In genomic region chr3:32423534-32423933, GRCh38 we compare ENCODE assay signal across 10 cellular contexts. TPM values are rescaled to one million over a fixed set of nuclear protein-coding genes. Genes with fewer than 3 reads are reported as not detected.
DNase-seq lines count a peak whose midpoint lies in the region; ATAC-seq and TF ChIP-seq lines count a peak whose summit lies in the region.
"Had no signal": no experiment of that assay in that cellular context is flagged by ENCODE, and none has a peak within 500 bp of the region (broad histone marks: within the 10 kb centered on the region; RNA-seq: fewer than 3 reads in every experiment).

No MANE protein-coding gene starts in this region.

- H3K36me3 Mint-ChIP-seq in WTC11 = peaks cover 14% of the 10 kb centered on the region

- peak overlapping the region; percentile 33 for H3K27ac Mint-ChIP-seq in WTC11

- H3K4me3 ChIP-seq in neutrophil (ENCODE audit: low read depth in 1 of 2, low read length in 1 of 2) = peak overlapping the region in 1 of 2 experiments; percentile 11
- H3K4me3 ChIP-seq: gastroesophageal sphincter had no signal

- H3K4me1 ChIP-seq in neutrophil (ENCODE audit: control insufficient read depth in 1 of 2, insufficient read depth in 1 of 2, low read depth in 1 of 2, low read length in 1 of 2) = peaks cover 73 to 81% of the 10 kb centered on the region in 2 experiments

- H3K9me3 ChIP-seq in neutrophil = no peaks in the 10 kb centered on the region
- H3K9me3 ChIP-seq: gastroesophageal sphincter had no signal

- no peak overlapping the region for H3K4me3 Mint-ChIP-seq in WTC11

- TF ChIP-seq CTCF in GM13977 (IDR thresholded peaks at IDR 0.05; ENCODE audit: extremely low read depth, insufficient read depth, missing control alignments) (no peak), WTC11 (IDR thresholded peaks at IDR 0.05) (no peak), neutrophil (IDR thresholded peaks at IDR 0.05) (no peak)

- H3K9me3 Mint-ChIP-seq in WTC11 = peaks cover 14% of the 10 kb centered on the region

- CTCF ChIA-PET in WTC11 (lab: Charles Lee) = interaction anchor here (1.0 to 6.6 kb wide), 5 partner anchors 9 to 89 kb away, joined by 3 to 48 read pairs (median 8); no protein-coding TSS in a partner anchor

- no peaks in the 10 kb centered on the region for H3K36me3 ChIP-seq in neutrophil
- H3K36me3 ChIP-seq: gastroesophageal sphincter had no signal

- no peaks in the 10 kb centered on the region for H3K27me3 ChIP-seq in neutrophil
- H3K27me3 ChIP-seq: gastroesophageal sphincter had no signal

- in situ Hi-C loops in GM13977 (cut with MboI; ENCODE audit: low pct_unique_long_range_greater_than_20kb, low sequenced_read_pairs, unreplicated experiment) = no loop called here

- POLR2A ChIA-PET in WTC11 (lab: Charles Lee) = interaction anchor here (0.5 to 2.1 kb wide), 4 partner anchors 10 to 93 kb away, joined by 3 to 6 read pairs (median 4); no protein-coding TSS in a partner anchor

- H3K27me3 Mint-ChIP-seq in WTC11 (ENCODE audit: low read depth) = no peaks in the 10 kb centered on the region

- H3K27ac ChIP-seq in neutrophil = peak overlapping the region; percentile 78

- H3K4me1 Mint-ChIP-seq in WTC11 = peaks cover 34% of the 10 kb centered on the region

- ATAC-seq in HG02571 (IDR thresholded peaks at IDR 0.05; ENCODE audit: unreplicated experiment) (peak; percentile 43), WTC11 (no peak), GM21447 (IDR thresholded peaks at IDR 0.05; ENCODE audit: unreplicated experiment) (no peak)
- ATAC-seq: gastroesophageal sphincter had no signal

- DNase-seq in GM13977 (ENCODE audit: low spot score) (peak; percentile 48), WTC11 (ENCODE audit: low spot score) (no peak), NOMO-1 treated with dmso at 0.1 percent for 144 hours (lab: John Stamatoyannopoulos, UW; ENCODE audit: unreplicated experiment) (no peak), iPS-NIHi11 (ENCODE audit: low spot score) (no peak), COLO829 (ENCODE audit: low spot score) (no peak)
- DNase-seq: activated CD4-positive, alpha-beta T cell treated with anti-CD3 and anti-CD28 coated beads for 48 hours had no signal

TF ChIP-seq in WTC11, 78 proteins besides CTCF, POLR2A, EP300 and RAD21:
- TF ChIP-seq ZBTB43 (CRISPR knock-in tag; IDR thresholded peaks at IDR 0.05) (no peak), NFYB (CRISPR knock-in tag; conservative IDR thresholded peaks at IDR 0.05; ENCODE audit: low read depth) (no peak)
- TF ChIP-seq, protein P1, sequence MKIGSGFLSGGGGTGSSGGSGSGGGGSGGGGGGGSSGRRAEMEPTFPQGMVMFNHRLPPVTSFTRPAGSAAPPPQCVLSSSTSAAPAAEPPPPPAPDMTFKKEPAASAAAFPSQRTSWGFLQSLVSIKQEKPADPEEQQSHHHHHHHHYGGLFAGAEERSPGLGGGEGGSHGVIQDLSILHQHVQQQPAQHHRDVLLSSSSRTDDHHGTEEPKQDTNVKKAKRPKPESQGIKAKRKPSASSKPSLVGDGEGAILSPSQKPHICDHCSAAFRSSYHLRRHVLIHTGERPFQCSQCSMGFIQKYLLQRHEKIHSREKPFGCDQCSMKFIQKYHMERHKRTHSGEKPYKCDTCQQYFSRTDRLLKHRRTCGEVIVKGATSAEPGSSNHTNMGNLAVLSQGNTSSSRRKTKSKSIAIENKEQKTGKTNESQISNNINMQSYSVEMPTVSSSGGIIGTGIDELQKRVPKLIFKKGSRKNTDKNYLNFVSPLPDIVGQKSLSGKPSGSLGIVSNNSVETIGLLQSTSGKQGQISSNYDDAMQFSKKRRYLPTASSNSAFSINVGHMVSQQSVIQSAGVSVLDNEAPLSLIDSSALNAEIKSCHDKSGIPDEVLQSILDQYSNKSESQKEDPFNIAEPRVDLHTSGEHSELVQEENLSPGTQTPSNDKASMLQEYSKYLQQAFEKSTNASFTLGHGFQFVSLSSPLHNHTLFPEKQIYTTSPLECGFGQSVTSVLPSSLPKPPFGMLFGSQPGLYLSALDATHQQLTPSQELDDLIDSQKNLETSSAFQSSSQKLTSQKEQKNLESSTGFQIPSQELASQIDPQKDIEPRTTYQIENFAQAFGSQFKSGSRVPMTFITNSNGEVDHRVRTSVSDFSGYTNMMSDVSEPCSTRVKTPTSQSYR (CRISPR knock-in tag; IDR thresholded peaks at IDR 0.05) = no peak
TF ChIP-seq in WTC11: peak in this region for 0.

RNA-seq across cellular contexts. Expression of gene CMTM7, which starts 31.9 kb away (rescaled TPM):
- 19.9 to 24.0 TPM (median 23.4 TPM) in 3 replicates for total RNA-seq in WTC11 (2021)
